Comparison of ENCODE assay signal across 8 cellular contexts in genomic region chr17:40551874-40552768, GRCh38. TPM values are rescaled to one million over a fixed set of nuclear protein-coding genes. Genes with fewer than 3 reads are reported as not detected.
DNase-seq lines count a peak whose midpoint lies in the region; ATAC-seq and TF ChIP-seq lines count a peak whose summit lies in the region.

No MANE protein-coding gene starts in this region.

- peaks cover 80% of the 10 kb centered on the region for H3K4me1 ChIP-seq in upper lobe of right lung

- H3K27ac ChIP-seq in CD4-positive, alpha-beta T cell (ENCODE audit: low read depth, low read length), result peak overlapping the region; percentile 100
- H3K27ac ChIP-seq in upper lobe of right lung, result peak overlapping the region; percentile 83

- H3K4me3 Mint-ChIP-seq in CD4-positive, alpha-beta T cell, result peak overlapping the region; percentile 55
- H3K4me3 Mint-ChIP-seq in central memory CD8-positive, alpha-beta T cell, result peak overlapping the region; percentile 11

- H3K27me3 ChIP-seq in CD4-positive, alpha-beta T cell (ENCODE audit: control insufficient read depth, insufficient read depth, low read length), result no peaks in the 10 kb centered on the region
- no peaks in the 10 kb centered on the region for H3K27me3 ChIP-seq in upper lobe of right lung

- POLR2A ChIA-PET in CD4-positive, alpha-beta T cell (lab: Charles Lee), result interaction anchor here (0.6 to 33.8 kb wide), 18 partner anchors 11 to 439 kb away, joined by 3 to 1290 read pairs (median 4); partner anchors contain the start of genes CCR7, IGFBP4 and SMARCE1

- no peaks in the 10 kb centered on the region for H3K9me3 Mint-ChIP-seq in CD4-positive, alpha-beta T cell
- H3K9me3 Mint-ChIP-seq in central memory CD8-positive, alpha-beta T cell, result no peaks in the 10 kb centered on the region

- H3K4me3 ChIP-seq in upper lobe of right lung, result no peak overlapping the region

- CTCF ChIA-PET in CD4-positive, alpha-beta T cell (lab: Charles Lee), result interaction anchor here (1.0 to 5.3 kb wide), 4 partner anchors 8 to 63 kb away, joined by 3 to 28 read pairs (median 12); no protein-coding TSS in a partner anchor

- H3K9me3 ChIP-seq in CD4-positive, alpha-beta T cell (ENCODE audit: control insufficient read depth, low read length), result no peaks in the 10 kb centered on the region
- H3K9me3 ChIP-seq in upper lobe of right lung, result no peaks in the 10 kb centered on the region

- no peaks in the 10 kb centered on the region for H3K36me3 ChIP-seq in upper lobe of right lung

- no peaks in the 10 kb centered on the region for H3K27me3 Mint-ChIP-seq in CD4-positive, alpha-beta T cell
- no peaks in the 10 kb centered on the region for H3K27me3 Mint-ChIP-seq in central memory CD8-positive, alpha-beta T cell

- H3K4me1 Mint-ChIP-seq in CD4-positive, alpha-beta T cell (ENCODE audit: low read depth), result peaks cover 99% of the 10 kb centered on the region
- peaks cover 76% of the 10 kb centered on the region for H3K4me1 Mint-ChIP-seq in central memory CD8-positive, alpha-beta T cell

- H3K27ac Mint-ChIP-seq in CD4-positive, alpha-beta T cell, result peak overlapping the region; percentile 92
- H3K27ac Mint-ChIP-seq in central memory CD8-positive, alpha-beta T cell (ENCODE audit: low read depth), result peak overlapping the region; percentile 35

- no peak for ATAC-seq in CD4-positive, alpha-beta T cell (ENCODE audit: poor library complexity)
- no peak for ATAC-seq in central memory CD8-positive, alpha-beta T cell (replicated peaks; ENCODE audit: extremely low read depth, poor library complexity, severe bottlenecking)
- ATAC-seq in upper lobe of right lung (no peak), HG02938 (IDR thresholded peaks at IDR 0.05; ENCODE audit: unreplicated experiment) (no peak), GM21825 (IDR thresholded peaks at IDR 0.05; ENCODE audit: unreplicated experiment) (no peak)

- intact Hi-C loops in CD4-positive, alpha-beta T cell (cut with DNase I, micrococcal nuclease), result loop anchor here in 1 of 2 experiments (1.0 kb wide), 1 partner anchor 8 kb away; no protein-coding TSS in a partner anchor
- intact Hi-C loops in upper lobe of right lung (cut with DNase I), result no loop called here

- peaks cover 68% of the 10 kb centered on the region for H3K36me3 Mint-ChIP-seq in CD4-positive, alpha-beta T cell (ENCODE audit: low read depth)
- peaks cover 36% of the 10 kb centered on the region for H3K36me3 Mint-ChIP-seq in central memory CD8-positive, alpha-beta T cell (ENCODE audit: insufficient read depth)

- peak in 3 of 10 experiments; percentile 43 to 76 (median 45) for DNase-seq in CD4-positive, alpha-beta T cell
- DNase-seq in NCI-H2171 treated with DMSO at 0.1 percent for 48 hours (lab: John Stamatoyannopoulos, UW), result peak; percentile 53
- no peak for DNase-seq in central memory CD8-positive, alpha-beta T cell (ENCODE audit: low spot score in 2 of 2)
- DNase-seq in mesenteric fat pad (ENCODE audit: low spot score), result peak; percentile 90
- peak; percentile 61 for DNase-seq in upper lobe of right lung
- no peak for DNase-seq in KG1 (lab: John Stamatoyannopoulos, UW)

- no peak for TF ChIP-seq CTCF in CD4-positive, alpha-beta T cell (IDR thresholded peaks at IDR 0.05)
- no peak for TF ChIP-seq CTCF in upper lobe of right lung (IDR thresholded peaks at IDR 0.05)

RNA-seq across cellular contexts. Expression of gene CCR7, which starts 13.2 kb away (rescaled TPM):
- total RNA-seq in CD4-positive, alpha-beta T cell, result 100 to 1,000 TPM; 170 to 180 TPM
- 0.39 TPM for total RNA-seq in mesenteric fat pad
- 1.1 TPM for total RNA-seq in upper lobe of right lung

RNA-seq across cellular contexts. Expression of gene TNS4, which starts 50.7 kb away (rescaled TPM):
- total RNA-seq in CD4-positive, alpha-beta T cell, result 1 to 10 TPM; 3.0 to 4.2 TPM
- 0.16 TPM for total RNA-seq in mesenteric fat pad
- 0.78 TPM for total RNA-seq in upper lobe of right lung

Comparison
In these comparisons a context has a peak if more than half of its experiments do, and no peak if none do; other contexts are left out.
1. DNase-seq: peak in NCI-H2171 treated with DMSO at 0.1 percent for 48 hours (single experiment), mesenteric fat pad (single experiment) and upper lobe of right lung (single experiment); none in central memory CD8-positive, alpha-beta T cell (0 of 2) and KG1 (single experiment).
2. RNA of gene CCR7, which starts 13.2 kb away (total RNA-seq): 170 to 180 TPM in CD4-positive, alpha-beta T cell; 1.1 TPM in upper lobe of right lung (single experiment) and 0.39 TPM in mesenteric fat pad (single experiment); every median in the first group is over 10 times any median in the second.